Comparison of ENCODE assay signal across 1 cellular context in the genomic region with DNA sequence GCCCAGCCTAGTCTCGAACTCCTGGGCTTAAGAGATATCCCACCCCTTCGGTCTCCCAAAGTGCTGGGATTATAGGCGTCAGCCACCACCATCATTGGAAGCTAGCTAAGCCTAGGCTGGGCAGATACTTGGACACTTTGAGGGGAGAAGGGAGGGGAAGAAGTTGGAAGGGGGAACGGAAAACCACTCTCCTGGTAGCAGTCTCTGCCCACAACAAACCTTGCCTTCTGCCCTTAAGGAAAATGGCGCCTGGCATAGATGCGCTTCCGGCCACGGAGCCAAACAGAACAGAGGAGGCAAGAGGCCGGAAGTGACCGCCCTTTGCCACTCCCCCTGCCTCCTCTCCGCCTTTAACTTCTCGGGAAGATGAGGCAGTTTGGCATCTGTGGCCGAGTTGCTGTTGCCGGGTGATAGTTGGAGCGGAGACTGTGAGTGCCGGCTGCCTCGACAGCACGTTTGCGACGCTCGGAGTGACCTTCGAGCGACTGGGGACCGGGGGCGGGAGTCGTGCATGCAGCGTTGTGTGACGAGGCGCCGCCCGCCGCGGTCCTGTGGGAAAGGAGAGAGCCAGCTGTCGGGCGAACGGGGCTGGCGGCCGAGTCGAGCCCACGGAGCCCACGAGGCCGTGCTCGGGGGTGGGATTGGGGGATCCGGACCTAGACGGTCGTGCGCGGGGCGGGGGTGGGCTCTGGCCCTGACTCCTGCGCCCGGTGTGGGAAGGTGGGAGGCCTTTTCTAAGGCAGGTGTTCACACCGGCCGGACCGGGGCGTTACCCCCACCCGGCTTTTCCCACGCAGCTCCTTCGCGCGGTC.
A peak's percentile ranks its signal among the peaks of the same experiment; 100 is the strongest.
TF ChIP-seq lines count a peak whose summit lies in the region.

A gene (plus strand): TSS at position 327 of the 812 bp plus-strand sequence. CDS start 1,143 bp downstream, outside the sequence.

TF ChIP-seq in K562, 482 proteins besides CTCF, POLR2A, EP300 and RAD21 (continued from another document and continues in another):
- TF ChIP-seq RBFOX2 (IDR thresholded peaks at IDR 0.05; ENCODE audit: low read depth, low read length) (peak; percentile 94), ATF1 (CRISPR knock-in tag; IDR thresholded peaks at IDR 0.05) (no peak), ATF1 (tag; IDR thresholded peaks at IDR 0.05) (peak; percentile 94), PCBP2 (IDR thresholded peaks at IDR 0.05; ENCODE audit: low read depth, low read length, poor library complexity, severe bottlenecking) (no peak), RAD51 (IDR thresholded peaks at IDR 0.05; ENCODE audit: borderline replicate concordance, low read depth) (no peak), HNRNPLL (IDR thresholded peaks at IDR 0.05; ENCODE audit: low read depth, low read length, poor library complexity, severe bottlenecking) (no peak), RBM39 (optimal IDR thresholded peaks at IDR 0.05; ENCODE audit: low read depth, low read length) (no peak), CAMTA2 (CRISPR knock-in tag; conservative IDR thresholded peaks at IDR 0.05) (no peak), FOXJ3 (CRISPR knock-in tag; IDR thresholded peaks at IDR 0.05) (no peak), ZNF75A (CRISPR knock-in tag; IDR thresholded peaks at IDR 0.05) (peak; percentile 99), MTA3 (IDR thresholded peaks at IDR 0.05; ENCODE audit: borderline replicate concordance) (peak; percentile 72; the same call in 1 of the 2 replicates), FOXA3 (CRISPR knock-in tag; conservative IDR thresholded peaks at IDR 0.05 in 1 of 2, IDR thresholded peaks at IDR 0.05 in 1 of 2) (peak in 1 of 2 experiments; percentile 16; a peak in 1 of 4 replicates), THRAP3 (IDR thresholded peaks at IDR 0.05; ENCODE audit: borderline replicate concordance) (no peak), SREBF2 (CRISPR knock-in tag; IDR thresholded peaks at IDR 0.05) (no peak), RBM22 (IDR thresholded peaks at IDR 0.05; ENCODE audit: low read depth, low read length, poor library complexity, severe bottlenecking) (peak; percentile 69), ETV6 (IDR thresholded peaks at IDR 0.05; ENCODE audit: borderline replicate concordance in 1 of 2, low read depth in 2 of 2, low read length in 1 of 2) (no peak), ETV6 (CRISPR knock-in tag; IDR thresholded peaks at IDR 0.05; ENCODE audit: borderline replicate concordance) (no peak), PRPF4 (IDR thresholded peaks at IDR 0.05; ENCODE audit: insufficient read depth, low read depth, low read length, poor library complexity, severe bottlenecking) (no peak), RBBP5 (IDR thresholded peaks at IDR 0.05; ENCODE audit: borderline replicate concordance, insufficient read depth, low read length, poor library complexity, severe bottlenecking) (peak; percentile 95), ZNF717 (CRISPR knock-in tag; IDR thresholded peaks at IDR 0.05) (no peak), SAFB2 (IDR thresholded peaks at IDR 0.05; ENCODE audit: borderline replicate concordance, low read depth, low read length, severe bottlenecking) (no peak)
- TF ChIP-seq, protein P1, sequence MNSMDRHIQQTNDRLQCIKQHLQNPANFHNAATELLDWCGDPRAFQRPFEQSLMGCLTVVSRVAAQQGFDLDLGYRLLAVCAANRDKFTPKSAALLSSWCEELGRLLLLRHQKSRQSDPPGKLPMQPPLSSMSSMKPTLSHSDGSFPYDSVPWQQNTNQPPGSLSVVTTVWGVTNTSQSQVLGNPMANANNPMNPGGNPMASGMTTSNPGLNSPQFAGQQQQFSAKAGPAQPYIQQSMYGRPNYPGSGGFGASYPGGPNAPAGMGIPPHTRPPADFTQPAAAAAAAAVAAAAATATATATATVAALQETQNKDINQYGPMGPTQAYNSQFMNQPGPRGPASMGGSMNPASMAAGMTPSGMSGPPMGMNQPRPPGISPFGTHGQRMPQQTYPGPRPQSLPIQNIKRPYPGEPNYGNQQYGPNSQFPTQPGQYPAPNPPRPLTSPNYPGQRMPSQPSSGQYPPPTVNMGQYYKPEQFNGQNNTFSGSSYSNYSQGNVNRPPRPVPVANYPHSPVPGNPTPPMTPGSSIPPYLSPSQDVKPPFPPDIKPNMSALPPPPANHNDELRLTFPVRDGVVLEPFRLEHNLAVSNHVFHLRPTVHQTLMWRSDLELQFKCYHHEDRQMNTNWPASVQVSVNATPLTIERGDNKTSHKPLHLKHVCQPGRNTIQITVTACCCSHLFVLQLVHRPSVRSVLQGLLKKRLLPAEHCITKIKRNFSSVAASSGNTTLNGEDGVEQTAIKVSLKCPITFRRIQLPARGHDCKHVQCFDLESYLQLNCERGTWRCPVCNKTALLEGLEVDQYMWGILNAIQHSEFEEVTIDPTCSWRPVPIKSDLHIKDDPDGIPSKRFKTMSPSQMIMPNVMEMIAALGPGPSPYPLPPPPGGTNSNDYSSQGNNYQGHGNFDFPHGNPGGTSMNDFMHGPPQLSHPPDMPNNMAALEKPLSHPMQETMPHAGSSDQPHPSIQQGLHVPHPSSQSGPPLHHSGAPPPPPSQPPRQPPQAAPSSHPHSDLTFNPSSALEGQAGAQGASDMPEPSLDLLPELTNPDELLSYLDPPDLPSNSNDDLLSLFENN (IDR thresholded peaks at IDR 0.05; ENCODE audit: low read depth in 2 of 2, low read length in 2 of 2): peak in 1 of 2 experiments; percentile 25; a peak in 1 of 4 replicates
- TF ChIP-seq, protein P2, sequence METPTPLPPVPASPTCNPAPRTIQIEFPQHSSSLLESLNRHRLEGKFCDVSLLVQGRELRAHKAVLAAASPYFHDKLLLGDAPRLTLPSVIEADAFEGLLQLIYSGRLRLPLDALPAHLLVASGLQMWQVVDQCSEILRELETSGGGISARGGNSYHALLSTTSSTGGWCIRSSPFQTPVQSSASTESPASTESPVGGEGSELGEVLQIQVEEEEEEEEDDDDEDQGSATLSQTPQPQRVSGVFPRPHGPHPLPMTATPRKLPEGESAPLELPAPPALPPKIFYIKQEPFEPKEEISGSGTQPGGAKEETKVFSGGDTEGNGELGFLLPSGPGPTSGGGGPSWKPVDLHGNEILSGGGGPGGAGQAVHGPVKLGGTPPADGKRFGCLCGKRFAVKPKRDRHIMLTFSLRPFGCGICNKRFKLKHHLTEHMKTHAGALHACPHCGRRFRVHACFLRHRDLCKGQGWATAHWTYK (CRISPR knock-in tag; IDR thresholded peaks at IDR 0.05): 0 out of 2 replicates have a peak, but pooled peaks have one; percentile 71
- TF ChIP-seq, protein P3, sequence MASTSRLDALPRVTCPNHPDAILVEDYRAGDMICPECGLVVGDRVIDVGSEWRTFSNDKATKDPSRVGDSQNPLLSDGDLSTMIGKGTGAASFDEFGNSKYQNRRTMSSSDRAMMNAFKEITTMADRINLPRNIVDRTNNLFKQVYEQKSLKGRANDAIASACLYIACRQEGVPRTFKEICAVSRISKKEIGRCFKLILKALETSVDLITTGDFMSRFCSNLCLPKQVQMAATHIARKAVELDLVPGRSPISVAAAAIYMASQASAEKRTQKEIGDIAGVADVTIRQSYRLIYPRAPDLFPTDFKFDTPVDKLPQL (IDR thresholded peaks at IDR 0.05; ENCODE audit: extremely low read depth, insufficient read length): no peak
- TF ChIP-seq, protein P4, sequence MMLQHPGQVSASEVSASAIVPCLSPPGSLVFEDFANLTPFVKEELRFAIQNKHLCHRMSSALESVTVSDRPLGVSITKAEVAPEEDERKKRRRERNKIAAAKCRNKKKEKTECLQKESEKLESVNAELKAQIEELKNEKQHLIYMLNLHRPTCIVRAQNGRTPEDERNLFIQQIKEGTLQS (IDR thresholded peaks at IDR 0.05): no peak
- TF ChIP-seq, protein P4 (CRISPR knock-in tag; conservative IDR thresholded peaks at IDR 0.05): no peak
- TF ChIP-seq, protein P5, sequence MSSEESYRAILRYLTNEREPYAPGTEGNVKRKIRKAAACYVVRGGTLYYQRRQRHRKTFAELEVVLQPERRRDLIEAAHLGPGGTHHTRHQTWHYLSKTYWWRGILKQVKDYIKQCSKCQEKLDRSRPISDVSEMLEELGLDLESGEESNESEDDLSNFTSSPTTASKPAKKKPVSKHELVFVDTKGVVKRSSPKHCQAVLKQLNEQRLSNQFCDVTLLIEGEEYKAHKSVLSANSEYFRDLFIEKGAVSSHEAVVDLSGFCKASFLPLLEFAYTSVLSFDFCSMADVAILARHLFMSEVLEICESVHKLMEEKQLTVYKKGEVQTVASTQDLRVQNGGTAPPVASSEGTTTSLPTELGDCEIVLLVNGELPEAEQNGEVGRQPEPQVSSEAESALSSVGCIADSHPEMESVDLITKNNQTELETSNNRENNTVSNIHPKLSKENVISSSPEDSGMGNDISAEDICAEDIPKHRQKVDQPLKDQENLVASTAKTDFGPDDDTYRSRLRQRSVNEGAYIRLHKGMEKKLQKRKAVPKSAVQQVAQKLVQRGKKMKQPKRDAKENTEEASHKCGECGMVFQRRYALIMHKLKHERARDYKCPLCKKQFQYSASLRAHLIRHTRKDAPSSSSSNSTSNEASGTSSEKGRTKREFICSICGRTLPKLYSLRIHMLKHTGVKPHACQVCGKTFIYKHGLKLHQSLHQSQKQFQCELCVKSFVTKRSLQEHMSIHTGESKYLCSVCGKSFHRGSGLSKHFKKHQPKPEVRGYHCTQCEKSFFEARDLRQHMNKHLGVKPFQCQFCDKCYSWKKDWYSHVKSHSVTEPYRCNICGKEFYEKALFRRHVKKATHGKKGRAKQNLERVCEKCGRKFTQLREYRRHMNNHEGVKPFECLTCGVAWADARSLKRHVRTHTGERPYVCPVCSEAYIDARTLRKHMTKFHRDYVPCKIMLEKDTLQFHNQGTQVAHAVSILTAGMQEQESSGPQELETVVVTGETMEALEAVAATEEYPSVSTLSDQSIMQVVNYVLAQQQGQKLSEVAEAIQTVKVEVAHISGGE (CRISPR knock-in tag; IDR thresholded peaks at IDR 0.05): peak in 2 of 3 experiments; percentile 87 to 93; a peak in 3 of 6 replicates
- TF ChIP-seq, protein P6, sequence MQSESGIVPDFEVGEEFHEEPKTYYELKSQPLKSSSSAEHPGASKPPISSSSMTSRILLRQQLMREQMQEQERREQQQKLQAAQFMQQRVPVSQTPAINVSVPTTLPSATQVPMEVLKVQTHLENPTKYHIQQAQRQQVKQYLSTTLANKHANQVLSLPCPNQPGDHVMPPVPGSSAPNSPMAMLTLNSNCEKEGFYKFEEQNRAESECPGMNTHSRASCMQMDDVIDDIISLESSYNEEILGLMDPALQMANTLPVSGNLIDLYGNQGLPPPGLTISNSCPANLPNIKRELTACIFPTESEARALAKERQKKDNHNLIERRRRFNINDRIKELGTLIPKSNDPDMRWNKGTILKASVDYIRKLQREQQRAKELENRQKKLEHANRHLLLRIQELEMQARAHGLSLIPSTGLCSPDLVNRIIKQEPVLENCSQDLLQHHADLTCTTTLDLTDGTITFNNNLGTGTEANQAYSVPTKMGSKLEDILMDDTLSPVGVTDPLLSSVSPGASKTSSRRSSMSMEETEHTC (IDR thresholded peaks at IDR 0.05): no peak
- TF ChIP-seq, protein P7, sequence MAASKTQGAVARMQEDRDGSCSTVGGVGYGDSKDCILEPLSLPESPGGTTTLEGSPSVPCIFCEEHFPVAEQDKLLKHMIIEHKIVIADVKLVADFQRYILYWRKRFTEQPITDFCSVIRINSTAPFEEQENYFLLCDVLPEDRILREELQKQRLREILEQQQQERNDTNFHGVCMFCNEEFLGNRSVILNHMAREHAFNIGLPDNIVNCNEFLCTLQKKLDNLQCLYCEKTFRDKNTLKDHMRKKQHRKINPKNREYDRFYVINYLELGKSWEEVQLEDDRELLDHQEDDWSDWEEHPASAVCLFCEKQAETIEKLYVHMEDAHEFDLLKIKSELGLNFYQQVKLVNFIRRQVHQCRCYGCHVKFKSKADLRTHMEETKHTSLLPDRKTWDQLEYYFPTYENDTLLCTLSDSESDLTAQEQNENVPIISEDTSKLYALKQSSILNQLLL (CRISPR knock-in tag; IDR thresholded peaks at IDR 0.05; ENCODE audit: borderline replicate concordance): no peak
- TF ChIP-seq, protein P8, sequence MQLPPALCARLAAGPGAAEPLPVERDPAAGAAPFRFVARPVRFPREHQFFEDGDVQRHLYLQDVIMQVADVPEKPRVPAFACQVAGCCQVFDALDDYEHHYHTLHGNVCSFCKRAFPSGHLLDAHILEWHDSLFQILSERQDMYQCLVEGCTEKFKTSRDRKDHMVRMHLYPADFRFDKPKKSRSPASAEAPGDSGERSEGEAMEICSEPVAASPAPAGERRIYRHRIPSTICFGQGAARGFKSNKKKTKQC (CRISPR knock-in tag; IDR thresholded peaks at IDR 0.05): peak; percentile 77; the same call in 1 of the 2 replicates
- TF ChIP-seq, protein P9, sequence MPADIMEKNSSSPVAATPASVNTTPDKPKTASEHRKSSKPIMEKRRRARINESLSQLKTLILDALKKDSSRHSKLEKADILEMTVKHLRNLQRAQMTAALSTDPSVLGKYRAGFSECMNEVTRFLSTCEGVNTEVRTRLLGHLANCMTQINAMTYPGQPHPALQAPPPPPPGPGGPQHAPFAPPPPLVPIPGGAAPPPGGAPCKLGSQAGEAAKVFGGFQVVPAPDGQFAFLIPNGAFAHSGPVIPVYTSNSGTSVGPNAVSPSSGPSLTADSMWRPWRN (IDR thresholded peaks at IDR 0.05; ENCODE audit: low read depth): no peak
- TF ChIP-seq, protein P10, sequence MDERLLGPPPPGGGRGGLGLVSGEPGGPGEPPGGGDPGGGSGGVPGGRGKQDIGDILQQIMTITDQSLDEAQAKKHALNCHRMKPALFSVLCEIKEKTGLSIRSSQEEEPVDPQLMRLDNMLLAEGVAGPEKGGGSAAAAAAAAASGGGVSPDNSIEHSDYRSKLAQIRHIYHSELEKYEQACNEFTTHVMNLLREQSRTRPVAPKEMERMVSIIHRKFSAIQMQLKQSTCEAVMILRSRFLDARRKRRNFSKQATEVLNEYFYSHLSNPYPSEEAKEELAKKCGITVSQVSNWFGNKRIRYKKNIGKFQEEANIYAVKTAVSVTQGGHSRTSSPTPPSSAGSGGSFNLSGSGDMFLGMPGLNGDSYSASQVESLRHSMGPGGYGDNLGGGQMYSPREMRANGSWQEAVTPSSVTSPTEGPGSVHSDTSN (CRISPR knock-in tag; IDR thresholded peaks at IDR 0.05; ENCODE audit: low read depth): no peak
- TF ChIP-seq, protein P10 (tag; conservative IDR thresholded peaks at IDR 0.05; ENCODE audit: low read depth): no peak
- TF ChIP-seq, protein P11, sequence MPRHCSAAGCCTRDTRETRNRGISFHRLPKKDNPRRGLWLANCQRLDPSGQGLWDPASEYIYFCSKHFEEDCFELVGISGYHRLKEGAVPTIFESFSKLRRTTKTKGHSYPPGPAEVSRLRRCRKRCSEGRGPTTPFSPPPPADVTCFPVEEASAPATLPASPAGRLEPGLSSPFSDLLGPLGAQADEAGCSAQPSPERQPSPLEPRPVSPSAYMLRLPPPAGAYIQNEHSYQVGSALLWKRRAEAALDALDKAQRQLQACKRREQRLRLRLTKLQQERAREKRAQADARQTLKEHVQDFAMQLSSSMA (CRISPR knock-in tag; IDR thresholded peaks at IDR 0.05): no peak
- TF ChIP-seq, protein P12, sequence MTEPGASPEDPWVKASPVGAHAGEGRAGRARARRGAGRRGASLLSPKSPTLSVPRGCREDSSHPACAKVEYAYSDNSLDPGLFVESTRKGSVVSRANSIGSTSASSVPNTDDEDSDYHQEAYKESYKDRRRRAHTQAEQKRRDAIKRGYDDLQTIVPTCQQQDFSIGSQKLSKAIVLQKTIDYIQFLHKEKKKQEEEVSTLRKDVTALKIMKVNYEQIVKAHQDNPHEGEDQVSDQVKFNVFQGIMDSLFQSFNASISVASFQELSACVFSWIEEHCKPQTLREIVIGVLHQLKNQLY (CRISPR knock-in tag; conservative IDR thresholded peaks at IDR 0.05): no peak
